29 cellular contexts compared by ENCODE assay signal in genomic region chr11:33594188-33594587, GRCh38.
"Had no signal": no experiment of that assay in that cellular context is flagged by ENCODE, and none has a peak within 500 bp of the region (broad histone marks: within the 10 kb centered on the region; RNA-seq: fewer than 3 reads in every experiment).

No MANE protein-coding gene starts in this region.

- H3K36me3 Mint-ChIP-seq: stimulated activated effector memory CD8-positive, alpha-beta T cell treated with anti-CD3 and anti-CD28 coated beads, Interleukin-12 subunit alpha, Interleukin-12 subunit beta, amount 100 ng/mL, for 72 hours; stimulated activated memory B cell treated with anti-CD40 and anti-IgM and Interleukin-4, amounts not matched to agents 10 μg/mL and 1 μg/mL and 100 μg/mL, for 72 hours; stimulated activated naive B cell treated with anti-CD40 and anti-IgM and Interleukin-4, amounts not matched to agents 10 μg/mL and 1 μg/mL and 100 μg/mL, for 72 hours; type B pancreatic cell had no signal

- H3K4me1 ChIP-seq: stomach, suprapubic skin, testis, thyroid gland, tibial artery, tibial nerve, transverse colon, upper lobe of left lung, upper lobe of right lung, uterus, vagina had no signal

- H3K27me3 Mint-ChIP-seq: stimulated activated memory B cell treated with anti-CD40 and anti-IgM and Interleukin-4, amounts not matched to agents 10 μg/mL and 1 μg/mL and 100 μg/mL, for 72 hours had no signal

- H3K4me3 ChIP-seq: stomach, suprapubic skin, testis, thoracic aorta, thyroid gland, tibial artery, tibial nerve, transverse colon, upper lobe of left lung, upper lobe of right lung, uterus, vagina had no signal

- H3K4me3 Mint-ChIP-seq: stimulated activated effector memory CD8-positive, alpha-beta T cell treated with anti-CD3 and anti-CD28 coated beads, Interleukin-12 subunit alpha, Interleukin-12 subunit beta, amount 100 ng/mL, for 72 hours; stimulated activated memory B cell treated with anti-CD40 and anti-IgM and Interleukin-4, amounts not matched to agents 10 μg/mL and 1 μg/mL and 100 μg/mL, for 72 hours; stimulated activated naive B cell treated with anti-CD40 and anti-IgM and Interleukin-4, amounts not matched to agents 10 μg/mL and 1 μg/mL and 100 μg/mL, for 72 hours; stimulated activated naive CD8-positive, alpha-beta T cell treated with anti-CD3 and anti-CD28 coated beads, Interleukin-15, amount 100 ng/mL, for 72 hours; stimulated activated naive CD8-positive, alpha-beta T cell treated with anti-CD3 and anti-CD28 coated beads, Interleukin-15, Interleukin-2, amounts not matched to agents 100 ng/mL and 50 ng/mL, for 24 hours; type B pancreatic cell had no signal

- H3K36me3 ChIP-seq: stomach, suprapubic skin, thoracic aorta, thyroid gland, tibial artery, transverse colon, upper lobe of left lung, upper lobe of right lung, uterus, vagina had no signal

- ATAC-seq: stimulated activated effector memory CD8-positive, alpha-beta T cell treated with anti-CD3 and anti-CD28 coated beads, Interleukin-12 subunit alpha, Interleukin-12 subunit beta, amount 100 ng/mL, for 72 hours; stimulated activated memory B cell treated with anti-CD40 and anti-IgM and Interleukin-4, amounts not matched to agents 10 μg/mL and 1 μg/mL and 100 μg/mL, for 72 hours; stimulated activated naive B cell treated with anti-CD40 and anti-IgM and Interleukin-4, amounts not matched to agents 10 μg/mL and 1 μg/mL and 100 μg/mL, for 72 hours; stimulated activated naive CD8-positive, alpha-beta T cell treated with anti-CD3 and anti-CD28 coated beads, Interleukin-15, amount 100 ng/mL, for 72 hours; stimulated activated naive CD8-positive, alpha-beta T cell treated with anti-CD3 and anti-CD28 coated beads, Interleukin-15, Interleukin-2, amounts not matched to agents 100 U/mL and 50 U/mL, for 24 hours; upper lobe of right lung had no signal

- FAIRE-seq: urothelium cell line had no signal

- H3K27ac ChIP-seq: stomach, suprapubic skin, testis, thoracic aorta, thyroid gland, tibial artery, tibial nerve, transverse colon, upper lobe of left lung, upper lobe of right lung, uterus, vagina had no signal

- H3K4me1 Mint-ChIP-seq: stimulated activated effector memory CD8-positive, alpha-beta T cell treated with anti-CD3 and anti-CD28 coated beads, Interleukin-12 subunit alpha, Interleukin-12 subunit beta, amount 100 ng/mL, for 72 hours; stimulated activated memory B cell treated with anti-CD40 and anti-IgM and Interleukin-4, amounts not matched to agents 10 μg/mL and 1 μg/mL and 100 μg/mL, for 72 hours; stimulated activated naive B cell treated with anti-CD40 and anti-IgM and Interleukin-4, amounts not matched to agents 10 μg/mL and 1 μg/mL and 100 μg/mL, for 72 hours; stimulated activated naive CD8-positive, alpha-beta T cell treated with anti-CD3 and anti-CD28 coated beads, Interleukin-15, amount 100 ng/mL, for 72 hours had no signal

- H3K27ac Mint-ChIP-seq: stimulated activated effector memory CD8-positive, alpha-beta T cell treated with anti-CD3 and anti-CD28 coated beads, Interleukin-12 subunit alpha, Interleukin-12 subunit beta, amount 100 ng/mL, for 72 hours; stimulated activated memory B cell treated with anti-CD40 and anti-IgM and Interleukin-4, amounts not matched to agents 10 μg/mL and 1 μg/mL and 100 μg/mL, for 72 hours; stimulated activated naive B cell treated with anti-CD40 and anti-IgM and Interleukin-4, amounts not matched to agents 10 μg/mL and 1 μg/mL and 100 μg/mL, for 72 hours; stimulated activated naive CD8-positive, alpha-beta T cell treated with anti-CD3 and anti-CD28 coated beads, Interleukin-15, amount 100 ng/mL, for 72 hours; stimulated activated naive CD8-positive, alpha-beta T cell treated with anti-CD3 and anti-CD28 coated beads, Interleukin-15, Interleukin-2, amounts not matched to agents 100 ng/mL and 50 ng/mL, for 24 hours; type B pancreatic cell had no signal

- H3K27me3 ChIP-seq: testis, thyroid gland, tibial nerve, upper lobe of left lung, upper lobe of right lung, uterus, vagina had no signal

- DNase-seq: stimulated activated CD4-positive, alpha-beta T cell treated with anti-CD3 and anti-CD28 coated beads, Interleukin-2, amount 100 ng/mL, for 48 hours; stimulated activated CD4-positive, alpha-beta T cell treated with anti-CD3 and anti-CD28 coated beads, Interleukin-4, amount 100 ng/mL, for 1 hour; stimulated activated CD4-positive, alpha-beta T cell treated with anti-CD3 and anti-CD28 coated beads, Interleukin-4, amount 100 ng/mL, for 24 hours; stimulated activated CD4-positive, alpha-beta T cell treated with anti-CD3 and anti-CD28 coated beads, Interleukin-4, amount 100 ng/mL, for 4 hours; stimulated activated CD8-positive, alpha-beta memory T cell treated with anti-CD3 and anti-CD28 coated beads, Interleukin-4, amount 100 ng/mL, for 48 hours; stimulated activated naive B cell treated with anti-CD40 and anti-IgM and Interleukin-4, amounts not matched to agents 10 μg/mL and 1 μg/mL and 100 μg/mL, for 72 hours; stimulated activated naive CD4-positive, alpha-beta T cell; stimulated activated naive CD4-positive, alpha-beta T cell treated with Interleukin-2 at 50 U/mL for 16 hours; stimulated activated naive CD8-positive, alpha-beta T cell treated with anti-CD3 and anti-CD28 coated beads, Interleukin-15, amount 100 ng/mL, for 72 hours; stimulated activated naive CD8-positive, alpha-beta T cell treated with anti-CD3 and anti-CD28 coated beads, Interleukin-15, Interleukin-2, amounts not matched to agents 100 U/mL and 50 U/mL, for 24 hours; stomach; substantia nigra; testis; thyroid gland; tibial artery; transverse colon; trophoblast cell; upper lobe of left lung; upper lobe of right lung; uterus had no signal

- H3K9me3 ChIP-seq: testis, thyroid gland, upper lobe of right lung, uterus, vagina had no signal

- H3K9me3 Mint-ChIP-seq: stimulated activated effector memory CD8-positive, alpha-beta T cell treated with anti-CD3 and anti-CD28 coated beads, Interleukin-12 subunit alpha, Interleukin-12 subunit beta, amount 100 ng/mL, for 72 hours; stimulated activated memory B cell treated with anti-CD40 and anti-IgM and Interleukin-4, amounts not matched to agents 10 μg/mL and 1 μg/mL and 100 μg/mL, for 72 hours; stimulated activated naive B cell treated with anti-CD40 and anti-IgM and Interleukin-4, amounts not matched to agents 10 μg/mL and 1 μg/mL and 100 μg/mL, for 72 hours; stimulated activated naive CD8-positive, alpha-beta T cell treated with anti-CD3 and anti-CD28 coated beads, Interleukin-15, amount 100 ng/mL, for 72 hours; type B pancreatic cell had no signal
